11 cellular contexts compared by ENCODE assay signal in genomic region chr12:9867531-9867930, GRCh38. TPM values are rescaled to one million over a fixed set of nuclear protein-coding genes. Genes with fewer than 3 reads are reported as not detected.
DNase-seq lines count a peak whose midpoint lies in the region; ATAC-seq and TF ChIP-seq lines count a peak whose summit lies in the region.
"Had no signal": no experiment of that assay in that cellular context is flagged by ENCODE, and none has a peak within 500 bp of the region (broad histone marks: within the 10 kb centered on the region; RNA-seq: fewer than 3 reads in every experiment).

No MANE protein-coding gene starts in this region.

- H3K4me1 Mint-ChIP-seq in activated CD4-positive, alpha-beta T cell treated with anti-CD3 and anti-CD28 coated beads, Interleukin-2, amount 10 ng/mL, durations not matched to agents 7 days and 5 days: peaks cover 41% of the 10 kb centered on the region
- peaks cover 44 to 68% (median 50%) of the 10 kb centered on the region in 3 donors for H3K4me1 Mint-ChIP-seq in T-cell
- peaks cover 47% of the 10 kb centered on the region for H3K4me1 Mint-ChIP-seq in stimulated activated naive CD8-positive, alpha-beta T cell treated with anti-CD3 and anti-CD28 coated beads, Interleukin-15, amount 100 ng/mL, for 72 hours

- POLR2A ChIA-PET in activated CD4-positive, alpha-beta T cell treated with anti-CD3 and anti-CD28 coated beads, Interleukin-2, amount 10 ng/mL, durations not matched to agents 7 days and 5 days (lab: Charles Lee): interaction anchor here (0.6 to 1.8 kb wide), 5 partner anchors 39 to 198 kb away, joined by 3 to 11 read pairs (median 7); partner anchors contain the start of gene CD69
- POLR2A ChIA-PET in T-cell (lab: Charles Lee): interaction anchor here (0.6 to 2.0 kb wide), 6 partner anchors 11 to 113 kb away, joined by 3 to 9 read pairs (median 4); partner anchors contain the start of gene CD69 (in 1 of the 2)

- peaks cover 18% of the 10 kb centered on the region for H3K9me3 Mint-ChIP-seq in activated CD4-positive, alpha-beta T cell treated with anti-CD3 and anti-CD28 coated beads, Interleukin-2, amount 10 ng/mL, durations not matched to agents 7 days and 5 days
- peaks cover 9 to 18% (median 14%) of the 10 kb centered on the region in 3 donors for H3K9me3 Mint-ChIP-seq in T-cell
- peaks cover 14 to 16% of the 10 kb centered on the region in 2 donors for H3K9me3 Mint-ChIP-seq in stimulated activated naive CD8-positive, alpha-beta T cell treated with anti-CD3 and anti-CD28 coated beads, Interleukin-15, amount 100 ng/mL, for 72 hours

- peaks cover 35% of the 10 kb centered on the region for H3K36me3 Mint-ChIP-seq in activated CD4-positive, alpha-beta T cell treated with anti-CD3 and anti-CD28 coated beads, Interleukin-2, amount 10 ng/mL, durations not matched to agents 7 days and 5 days (ENCODE audit: low read depth)
- H3K36me3 Mint-ChIP-seq in T-cell: peaks cover 30% of the 10 kb centered on the region

- no peaks in the 10 kb centered on the region for H3K27me3 Mint-ChIP-seq in activated CD4-positive, alpha-beta T cell treated with anti-CD3 and anti-CD28 coated beads, Interleukin-2, amount 10 ng/mL, durations not matched to agents 7 days and 5 days
- no peaks in the 10 kb centered on the region for H3K27me3 Mint-ChIP-seq in T-cell
- H3K27me3 Mint-ChIP-seq in stimulated activated naive CD8-positive, alpha-beta T cell treated with anti-CD3 and anti-CD28 coated beads, Interleukin-15, amount 100 ng/mL, for 72 hours: no peaks in the 10 kb centered on the region

- CTCF ChIA-PET in activated CD4-positive, alpha-beta T cell treated with anti-CD3 and anti-CD28 coated beads, Interleukin-2, amount 10 ng/mL, durations not matched to agents 7 days and 5 days (lab: Charles Lee): interaction anchor here (0.9 to 1.5 kb wide), 3 partner anchors 23 to 124 kb away, joined by 3 to 8 read pairs (median 4); no protein-coding TSS in a partner anchor
- CTCF ChIA-PET in T-cell (lab: Charles Lee): interaction anchor here (0.5 to 3.1 kb wide), 6 partner anchors 8 to 228 kb away, joined by 3 to 24 read pairs (median 4); no protein-coding TSS in a partner anchor

- peak overlapping the region; percentile 92 for H3K27ac Mint-ChIP-seq in activated CD4-positive, alpha-beta T cell treated with anti-CD3 and anti-CD28 coated beads, Interleukin-2, amount 10 ng/mL, durations not matched to agents 7 days and 5 days
- H3K27ac Mint-ChIP-seq in T-cell: peak overlapping the region; percentile 90 to 95
- H3K27ac Mint-ChIP-seq in stimulated activated naive CD8-positive, alpha-beta T cell treated with anti-CD3 and anti-CD28 coated beads, Interleukin-15, amount 100 ng/mL, for 72 hours: peak overlapping the region; percentile 82 to 93

- H3K4me3 Mint-ChIP-seq in activated CD4-positive, alpha-beta T cell treated with anti-CD3 and anti-CD28 coated beads, Interleukin-2, amount 10 ng/mL, durations not matched to agents 7 days and 5 days: peak overlapping the region; percentile 85
- H3K4me3 Mint-ChIP-seq in T-cell: peak overlapping the region; percentile 87 to 96 (median 93)
- H3K4me3 Mint-ChIP-seq in stimulated activated naive CD8-positive, alpha-beta T cell treated with anti-CD3 and anti-CD28 coated beads, Interleukin-15, amount 100 ng/mL, for 72 hours: peak overlapping the region; percentile 80 to 95

- ATAC-seq in T-cell (replicated peaks in 1 of 4) (no peak), GM19023 (IDR thresholded peaks at IDR 0.05; ENCODE audit: unreplicated experiment) (no peak)
- ATAC-seq in stimulated activated naive CD8-positive, alpha-beta T cell treated with anti-CD3 and anti-CD28 coated beads, Interleukin-15, amount 100 ng/mL, for 72 hours: no peak

- no peak for DNase-seq in activated CD4-positive, alpha-beta T cell treated with anti-CD3 and anti-CD28 coated beads, Interleukin-2, amount 10 ng/mL, durations not matched to agents 7 days and 5 days
- no peak for DNase-seq in activated CD4-positive, alpha-beta T cell treated with anti-CD3 and anti-CD28 coated beads, Interleukin-2, amount 50 U/mL, for 4 hours
- DNase-seq in T-cell (no peak), foreskin fibroblast (no peak), NCI-H748 treated with DMSO at 0.1 percent for 48 hours (lab: John Stamatoyannopoulos, UW) (no peak), NOMO-1 treated with DMSO at 0.1 percent for 48 hours (lab: John Stamatoyannopoulos, UW; ENCODE audit: unreplicated experiment) (no peak)
- no peak for DNase-seq in stimulated activated naive CD8-positive, alpha-beta T cell treated with anti-CD3 and anti-CD28 coated beads, Interleukin-15, amount 100 ng/mL, for 72 hours
- DNase-seq: NCI-H774, retina, WERI-Rb-1 had no signal

- TF ChIP-seq CTCF in foreskin fibroblast (IDR thresholded peaks at IDR 0.05; ENCODE audit: low read depth, low read length): no peak

- H3K4me3 ChIP-seq in foreskin fibroblast (ENCODE audit: low read depth in 1 of 2, low read length in 2 of 2): peak overlapping the region; percentile 37 to 46

RNA-seq across cellular contexts. Expression of gene CLEC2B, which starts 1.6 kb away (rescaled TPM):
- total RNA-seq in activated CD4-positive, alpha-beta T cell treated with anti-CD3 and anti-CD28 coated beads, Interleukin-2, amount 10 ng/mL, durations not matched to agents 7 days and 5 days: 10 to 100 TPM; 53.7 to 61.4 TPM
- 100 to 1,000 TPM in 1 of 5 donors, 10 to 100 TPM in 4; 60.0 to 101 (median 74.7) TPM for total RNA-seq in T-cell

RNA-seq across cellular contexts. Expression of gene KLRF2, which starts 13.8 kb away (rescaled TPM):
- total RNA-seq in activated CD4-positive, alpha-beta T cell treated with anti-CD3 and anti-CD28 coated beads, Interleukin-2, amount 10 ng/mL, durations not matched to agents 7 days and 5 days: under 1 TPM in 1 of 2 experiments, not detected in 1; 0.29 TPM
- total RNA-seq in T-cell: not detected

RNA-seq across cellular contexts. Expression of gene KLRF1, which starts 40.2 kb away (rescaled TPM):
- total RNA-seq in activated CD4-positive, alpha-beta T cell treated with anti-CD3 and anti-CD28 coated beads, Interleukin-2, amount 10 ng/mL, durations not matched to agents 7 days and 5 days: under 1 TPM; 0.19 to 0.20 TPM
- 10 to 100 TPM in 1 of 5 donors, 1 to 10 TPM in 1, under 1 TPM in 3; 0.35 to 24.8 (median 0.95) TPM for total RNA-seq in T-cell
